10 cellular contexts compared by ENCODE assay signal in genomic region chr4:184408021-184408710, GRCh38.
DNase-seq lines count a peak whose midpoint lies in the region; ATAC-seq and TF ChIP-seq lines count a peak whose summit lies in the region.
"Had no signal": no experiment of that assay in that cellular context is flagged by ENCODE, and none has a peak within 500 bp of the region (broad histone marks: within the 10 kb centered on the region; RNA-seq: fewer than 3 reads in every experiment).

No MANE protein-coding gene starts in this region.

- peak overlapping the region; percentile 43 for H3K4me3 Mint-ChIP-seq in activated CD4-positive, alpha-beta T cell treated with anti-CD3 and anti-CD28 coated beads, Interleukin-2, amount 10 ng/mL, durations not matched to agents 24 days and 14 days
- H3K4me3 Mint-ChIP-seq in activated B cell treated with CpG ODN at 0.5 μM for 24 hours = no peak overlapping the region

- CTCF ChIA-PET in activated B cell treated with CpG ODN at 0.5 μM for 24 hours (lab: Charles Lee) = interaction anchor here (1.3 kb wide), 1 partner anchor 144 kb away, joined by 3 read pairs; no protein-coding TSS in a partner anchor

- no peak for TF ChIP-seq CTCF in activated B cell treated with CpG ODN at 0.5 μM for 24 hours (IDR thresholded peaks at IDR 0.05)

- H3K36me3 Mint-ChIP-seq in activated CD4-positive, alpha-beta T cell treated with anti-CD3 and anti-CD28 coated beads, Interleukin-2, amount 10 ng/mL, durations not matched to agents 24 days and 14 days (ENCODE audit: low read depth) = peaks cover 65% of the 10 kb centered on the region
- peaks cover 85% of the 10 kb centered on the region for H3K36me3 Mint-ChIP-seq in activated B cell treated with CpG ODN at 0.5 μM for 24 hours (ENCODE audit: low read depth)

- peak overlapping the region; percentile 85 for H3K27ac Mint-ChIP-seq in activated CD4-positive, alpha-beta T cell treated with anti-CD3 and anti-CD28 coated beads, Interleukin-2, amount 10 ng/mL, durations not matched to agents 24 days and 14 days
- H3K27ac Mint-ChIP-seq in activated B cell treated with CpG ODN at 0.5 μM for 24 hours = peak overlapping the region; percentile 41

- peaks cover 45% of the 10 kb centered on the region for H3K4me1 Mint-ChIP-seq in activated CD4-positive, alpha-beta T cell treated with anti-CD3 and anti-CD28 coated beads, Interleukin-2, amount 10 ng/mL, durations not matched to agents 24 days and 14 days
- peaks cover 65% of the 10 kb centered on the region for H3K4me1 Mint-ChIP-seq in activated B cell treated with CpG ODN at 0.5 μM for 24 hours

- POLR2A ChIA-PET in activated B cell treated with CpG ODN at 0.5 μM for 24 hours (lab: Charles Lee) = interaction anchor here (1.0 to 2.8 kb wide), 3 partner anchors 9 to 95 kb away, joined by 3 to 15 read pairs (median 4); no protein-coding TSS in a partner anchor

- no peaks in the 10 kb centered on the region for H3K9me3 Mint-ChIP-seq in activated CD4-positive, alpha-beta T cell treated with anti-CD3 and anti-CD28 coated beads, Interleukin-2, amount 10 ng/mL, durations not matched to agents 24 days and 14 days
- H3K9me3 Mint-ChIP-seq in activated B cell treated with CpG ODN at 0.5 μM for 24 hours = no peaks in the 10 kb centered on the region
- H3K9me3 Mint-ChIP-seq: IgD-negative memory B cell had no signal

- ATAC-seq in activated B cell treated with CpG ODN at 0.5 μM for 24 hours (ENCODE audit: low read depth) (no peak), HG03045 (IDR thresholded peaks at IDR 0.05; ENCODE audit: unreplicated experiment) (no peak), GM21737 (IDR thresholded peaks at IDR 0.05; ENCODE audit: unreplicated experiment) (no peak), HG03469 (IDR thresholded peaks at IDR 0.05; ENCODE audit: unreplicated experiment) (no peak)

- no peaks in the 10 kb centered on the region for H3K27me3 Mint-ChIP-seq in activated CD4-positive, alpha-beta T cell treated with anti-CD3 and anti-CD28 coated beads, Interleukin-2, amount 10 ng/mL, durations not matched to agents 24 days and 14 days
- no peaks in the 10 kb centered on the region for H3K27me3 Mint-ChIP-seq in activated B cell treated with CpG ODN at 0.5 μM for 24 hours
- H3K27me3 Mint-ChIP-seq: IgD-negative memory B cell had no signal

- DNase-seq in activated CD4-positive, alpha-beta T cell treated with anti-CD3 and anti-CD28 coated beads, Interleukin-2, amount 10 ng/mL, durations not matched to agents 24 days and 14 days = no peak
- DNase-seq in activated CD4-positive, alpha-beta T cell treated with anti-CD3 and anti-CD28 coated beads for 1 hour = no peak
- no peak for DNase-seq in activated B cell treated with CpG ODN at 0.5 μM for 24 hours
- DNase-seq in fibroblast of peridontal ligament (ENCODE audit: extremely low read depth) = peak; percentile 86
- DNase-seq in smooth muscle cell of the brain vasculature (ENCODE audit: low read depth, low spot score) = peak; percentile 40
- DNase-seq: AML-193 had no signal

- intact Hi-C loops in activated CD4-positive, alpha-beta T cell treated with anti-CD3 and anti-CD28 coated beads, Interleukin-2, amount 10 ng/mL, durations not matched to agents 24 days and 14 days (cut with micrococcal nuclease) = no loop called here
- intact Hi-C loops in activated B cell treated with CpG ODN at 0.5 μM for 24 hours (cut with micrococcal nuclease) = no loop called here

Comparison
In these comparisons a context has a peak if more than half of its experiments do, and no peak if none do; other contexts are left out.
1. DNase-seq: peak in fibroblast of peridontal ligament (single experiment) and smooth muscle cell of the brain vasculature (single experiment); none in activated CD4-positive, alpha-beta T cell treated with anti-CD3 and anti-CD28 coated beads, Interleukin-2, amount 10 ng/mL, durations not matched to agents 24 days and 14 days (single experiment), activated CD4-positive, alpha-beta T cell treated with anti-CD3 and anti-CD28 coated beads for 1 hour (single experiment) and activated B cell treated with CpG ODN at 0.5 μM for 24 hours (single experiment).